Comparison of ENCODE assay signal across 29 cellular contexts in genomic region chr12:2344892-2345291, GRCh38.
DNase-seq lines count a peak whose midpoint lies in the region; ATAC-seq and TF ChIP-seq lines count a peak whose summit lies in the region.
"Had no signal": no experiment of that assay in that cellular context is flagged by ENCODE, and none has a peak within 500 bp of the region (broad histone marks: within the 10 kb centered on the region; RNA-seq: fewer than 3 reads in every experiment).

No MANE protein-coding gene starts in this region.

- no peak overlapping the region for H4K8ac ChIP-seq in mesenchymal stem cell (ENCODE audit: low read length)

- H3K27me3 ChIP-seq in GM23338 (ENCODE audit: insufficient read depth) (no peaks in the 10 kb centered on the region), ascending aorta (no peaks in the 10 kb centered on the region), mesenchymal stem cell (ENCODE audit: control insufficient read depth in 1 of 2, insufficient read depth in 1 of 2, low read length in 2 of 2) (peaks cover 0 to 5% of the 10 kb centered on the region in 2 experiments), stomach smooth muscle (ENCODE audit: control insufficient read depth in 1 of 2, insufficient read depth in 2 of 2, low read length in 2 of 2) (no peaks in the 10 kb centered on the region)
- H3K27me3 ChIP-seq: cardiac muscle cell, foreskin keratinocyte, hepatocyte, upper lobe of left lung had no signal

- peak overlapping the region; percentile 40; the same call in 1 of the 2 replicates for H2AFZ ChIP-seq in GM23338
- H2AFZ ChIP-seq in mesenchymal stem cell (ENCODE audit: low read depth, low read length) = no peak overlapping the region
- H2AFZ ChIP-seq: hepatocyte had no signal

- no peaks in the 10 kb centered on the region for H4K20me1 ChIP-seq in GM23338 (replicated peaks; ENCODE audit: insufficient read depth)

- no peak overlapping the region for H3K4ac ChIP-seq in mesenchymal stem cell (ENCODE audit: low read depth in 1 of 2, low read length in 2 of 2)

- intact Hi-C loops in ascending aorta (cut with DNase I) = no loop called here

- DNase-seq in GM23338 (ENCODE audit: low spot score) (no peak), ascending aorta (ENCODE audit: low spot score in 2 of 2) (peak in 1 of 2 donors; percentile 55), mesenchymal stem cell (no peak), germinal center (ENCODE audit: low spot score) (no peak)
- no peak for DNase-seq in activated CD4-positive, alpha-beta T cell treated with anti-CD3 and anti-CD28 coated beads, Interleukin-2, amount 50 U/mL, for 48 hours
- DNase-seq: activated CD4-positive, alpha-beta T cell treated with anti-CD3 and anti-CD28 coated beads for 1 hour; activated CD8-positive, alpha-beta memory T cell treated with anti-CD3 and anti-CD28 coated beads for 24 hours; activated naive CD4-positive, alpha-beta T cell treated with Interleukin-2 at 50 U/mL for 16 hours; activated T-cell treated with anti-CD3 and anti-CD28 coated beads, Interleukin-2, amount 50 U/mL, for 4 hours; amniotic stem cell; foreskin keratinocyte; GF-D8; HCEC 1CT; immature natural killer cell; KBM-7; left ventricle myocardium inferior; midbrain; MV-4-11; NCI-H1694 treated with DMSO at 0.1 percent for 48 hours; NCI-H2171 treated with DMSO at 0.1 percent for 48 hours; stimulated activated CD4-positive, alpha-beta T cell treated with anti-CD3 and anti-CD28 coated beads, Interleukin-4, amount 100 ng/mL, for 1 hour; stimulated activated naive CD8-positive, alpha-beta T cell treated with anti-CD3 and anti-CD28 coated beads, Interleukin-15, Interleukin-2, amounts not matched to agents 100 U/mL and 50 U/mL, for 24 hours had no signal

- TF ChIP-seq CTCF in GM23338 (conservative IDR thresholded peaks at IDR 0.05; ENCODE audit: low read depth in 2 of 2) (no peak), ascending aorta (IDR thresholded peaks at IDR 0.05) (no peak)

- peak overlapping the region; percentile 7 for H3K9ac ChIP-seq in mesenchymal stem cell (ENCODE audit: low read length)
- no peak overlapping the region for H3K9ac ChIP-seq in stomach smooth muscle (ENCODE audit: low read length in 2 of 2)

- no peaks in the 10 kb centered on the region for H3K79me1 ChIP-seq in mesenchymal stem cell (replicated peaks; ENCODE audit: low read length, poor library complexity, severe bottlenecking)

- H3K4me1 Mint-ChIP-seq in GM23338 = peaks cover 25% of the 10 kb centered on the region
- H3K4me1 Mint-ChIP-seq: immature natural killer cell had no signal

- no peak overlapping the region for H2BK15ac ChIP-seq in mesenchymal stem cell (ENCODE audit: low read depth, poor library complexity, severe bottlenecking)

- H3K36me3 ChIP-seq in GM23338 (ENCODE audit: insufficient read depth) = no peaks in the 10 kb centered on the region
- H3K36me3 ChIP-seq in ascending aorta = no peaks in the 10 kb centered on the region
- no peaks in the 10 kb centered on the region for H3K36me3 ChIP-seq in mesenchymal stem cell (ENCODE audit: control insufficient read depth in 1 of 2, insufficient read depth in 2 of 2, low read depth in 1 of 2, low read length in 2 of 2)
- H3K36me3 ChIP-seq in stomach smooth muscle (ENCODE audit: control insufficient read depth in 2 of 2, insufficient read depth in 2 of 2, low read length in 2 of 2) = no peaks in the 10 kb centered on the region
- H3K36me3 ChIP-seq: cardiac muscle cell, left ventricle myocardium inferior, upper lobe of left lung had no signal

- H2AK5ac ChIP-seq in mesenchymal stem cell (ENCODE audit: low read length, severe bottlenecking) = no peak overlapping the region

- no peak overlapping the region for H3K4me3 ChIP-seq in GM23338
- no peak overlapping the region for H3K4me3 ChIP-seq in ascending aorta
- no peak overlapping the region for H3K4me3 ChIP-seq in mesenchymal stem cell (ENCODE audit: insufficient read depth in 1 of 2, low read depth in 1 of 2, low read length in 2 of 2)
- no peak overlapping the region for H3K4me3 ChIP-seq in stomach smooth muscle (ENCODE audit: low read length in 2 of 2)
- H3K4me3 ChIP-seq: cardiac muscle cell, hepatocyte, left ventricle myocardium inferior, upper lobe of left lung had no signal

- H3K4me2 ChIP-seq in GM23338 (no peak overlapping the region), mesenchymal stem cell (ENCODE audit: low read length, poor library complexity, severe bottlenecking) (no peak overlapping the region)
- H3K4me2 ChIP-seq: hepatocyte had no signal

- H3K23ac ChIP-seq in mesenchymal stem cell (ENCODE audit: low read length in 2 of 2) = no peak overlapping the region

- H4K91ac ChIP-seq in mesenchymal stem cell (ENCODE audit: low read length) = no peak overlapping the region

- no peak overlapping the region for H2BK5ac ChIP-seq in mesenchymal stem cell (ENCODE audit: low read depth, low read length, poor library complexity, severe bottlenecking)

- H3K14ac ChIP-seq in mesenchymal stem cell (ENCODE audit: low read length in 2 of 2) = no peak overlapping the region

- H3K79me2 ChIP-seq in GM23338 (replicated peaks; ENCODE audit: insufficient read depth) = no peaks in the 10 kb centered on the region
- H3K79me2 ChIP-seq: hepatocyte had no signal

- no peaks in the 10 kb centered on the region for H3F3A ChIP-seq in GM23338 (replicated peaks; ENCODE audit: low read depth)

- H3K4me1 ChIP-seq in GM23338 (ENCODE audit: insufficient read depth) (peaks cover 19% of the 10 kb centered on the region), ascending aorta (peaks cover 22 to 93% of the 10 kb centered on the region in 2 donors), mesenchymal stem cell (ENCODE audit: control insufficient read depth, insufficient read depth, low read depth, low read length) (peaks cover 11% of the 10 kb centered on the region), stomach smooth muscle (ENCODE audit: control insufficient read depth, insufficient read depth, low read length) (peaks cover 93% of the 10 kb centered on the region)
- H3K4me1 ChIP-seq: foreskin keratinocyte had no signal

- H3K9me2 ChIP-seq in GM23338 (ENCODE audit: insufficient read depth) = no peaks in the 10 kb centered on the region

- H3K9me3 ChIP-seq in ascending aorta (no peaks in the 10 kb centered on the region), mesenchymal stem cell (ENCODE audit: control insufficient read depth, low read length) (no peaks in the 10 kb centered on the region), stomach smooth muscle (ENCODE audit: control insufficient read depth in 2 of 2, low read length in 2 of 2) (no peaks in the 10 kb centered on the region)
- H3K9me3 ChIP-seq: left ventricle myocardium inferior, upper lobe of left lung had no signal

- H3K36me3 Mint-ChIP-seq in GM23338 (ENCODE audit: low read depth) = no peaks in the 10 kb centered on the region
- H3K36me3 Mint-ChIP-seq: immature natural killer cell had no signal

- H3K27me3 Mint-ChIP-seq in GM23338 (ENCODE audit: insufficient read depth, low read depth, poor library complexity) = peaks cover 6% of the 10 kb centered on the region

- H3K27ac ChIP-seq in GM23338 (ENCODE audit: low read depth) (no peak overlapping the region), ascending aorta (peak overlapping the region; percentile 85 to 86), mesenchymal stem cell (ENCODE audit: low read length, poor library complexity, severe bottlenecking) (no peak overlapping the region), stomach smooth muscle (ENCODE audit: low read length) (peak overlapping the region; percentile 86)
- H3K27ac ChIP-seq: cardiac muscle cell, foreskin keratinocyte, hepatocyte had no signal

- no peak overlapping the region for H3K4me3 Mint-ChIP-seq in GM23338
- H3K4me3 Mint-ChIP-seq: activated T-cell treated with anti-CD3 and anti-CD28 coated beads, Interleukin-2, amount 50 U/mL, for 4 hours; dendritic cell treated with granulocyte-macrophage colony-stimulating factor and Interleukin-4, amounts not matched to agents 40 ng/mL and 50 ng/mL, for 4 days; immature natural killer cell had no signal

- no peak overlapping the region for H3K27ac Mint-ChIP-seq in GM23338
- H3K27ac Mint-ChIP-seq: dendritic cell treated with granulocyte-macrophage colony-stimulating factor and Interleukin-4, amounts not matched to agents 40 ng/mL and 50 ng/mL, for 4 days; immature natural killer cell had no signal

- 89% methylated on average over 5 of the region's 5 CpGs for WGBS in mesenchymal stem cell

- peak overlapping the region in 1 of 2 experiments; percentile 23 for H2BK12ac ChIP-seq in mesenchymal stem cell (ENCODE audit: low read length in 2 of 2)

- ATAC-seq in GM23338 = no peak; the same call in 1 of the 3 replicates
- ATAC-seq in HG03097 (IDR thresholded peaks at IDR 0.05; ENCODE audit: low FRiP score, unreplicated experiment) = no peak
- ATAC-seq: activated T-cell treated with anti-CD3 and anti-CD28 coated beads, Interleukin-2, amount 50 U/mL, for 4 hours; foreskin keratinocyte; Right ventricle myocardium inferior; stimulated activated naive CD8-positive, alpha-beta T cell treated with anti-CD3 and anti-CD28 coated beads, Interleukin-15, Interleukin-2, amounts not matched to agents 100 U/mL and 50 U/mL, for 24 hours had no signal

- no peak overlapping the region for H2BK120ac ChIP-seq in mesenchymal stem cell (ENCODE audit: low read depth, low read length)

- no peak overlapping the region for H3K18ac ChIP-seq in mesenchymal stem cell (ENCODE audit: low read depth in 1 of 2, low read length in 2 of 2)

- no peaks in the 10 kb centered on the region for H3K9me3 Mint-ChIP-seq in GM23338
- H3K9me3 Mint-ChIP-seq: activated T-cell treated with anti-CD3 and anti-CD28 coated beads, Interleukin-2, amount 50 U/mL, for 4 hours; dendritic cell treated with granulocyte-macrophage colony-stimulating factor and Interleukin-4, amounts not matched to agents 40 ng/mL and 50 ng/mL, for 4 days; immature natural killer cell had no signal

TF ChIP-seq in GM23338, 12 proteins besides CTCF, POLR2A, EP300 and RAD21 (continues in another document):
- TF ChIP-seq EZH2phosphoT487 (IDR thresholded peaks at IDR 0.05; ENCODE audit: unreplicated experiment) (no peak), JUNB (IDR thresholded peaks at IDR 0.05; ENCODE audit: unreplicated experiment) (no peak)

Comparison
In these comparisons a context has a peak if more than half of its experiments do, and no peak if none do; other contexts are left out.
1. H3K27ac ChIP-seq: peak in ascending aorta (2 of 2) and stomach smooth muscle (single experiment); none in GM23338 (single experiment) and mesenchymal stem cell (single experiment).